In genomic region chr12:98154850-98155249, GRCh38 we compare ENCODE assay signal across 9 cellular contexts.
DNase-seq lines count a peak whose midpoint lies in the region; ATAC-seq and TF ChIP-seq lines count a peak whose summit lies in the region.
"Had no signal": no experiment of that assay in that cellular context is flagged by ENCODE, and none has a peak within 500 bp of the region (broad histone marks: within the 10 kb centered on the region; RNA-seq: fewer than 3 reads in every experiment).

No MANE protein-coding gene starts in this region.

- H3K9me3 ChIP-seq in MM.1S (replicated peaks; ENCODE audit: insufficient read depth, low read length) = no peaks in the 10 kb centered on the region
- H3K9me3 ChIP-seq: Peyer's patch had no signal

- no peak overlapping the region for H3K27ac Mint-ChIP-seq in activated CD4-positive, alpha-beta T cell treated with anti-CD3 and anti-CD28 coated beads, Interleukin-2, amount 10 ng/mL, durations not matched to agents 24 days and 14 days
- H3K27ac Mint-ChIP-seq in activated naive CD4-positive, alpha-beta T cell treated with anti-CD3 and anti-CD28 coated beads, Interleukin-2, amount 50 U/mL, for 72 hours = no peak overlapping the region

- H2AFZ ChIP-seq in MM.1S (ENCODE audit: low read length) = no peak overlapping the region

- no peaks in the 10 kb centered on the region for H3K4me1 ChIP-seq in MM.1S (ENCODE audit: low read length)
- H3K4me1 ChIP-seq: Peyer's patch had no signal

- no peaks in the 10 kb centered on the region for H3K36me3 Mint-ChIP-seq in activated CD4-positive, alpha-beta T cell treated with anti-CD3 and anti-CD28 coated beads, Interleukin-2, amount 10 ng/mL, durations not matched to agents 24 days and 14 days (ENCODE audit: low read depth)
- H3K36me3 Mint-ChIP-seq in activated naive CD4-positive, alpha-beta T cell treated with anti-CD3 and anti-CD28 coated beads, Interleukin-2, amount 50 U/mL, for 72 hours = no peaks in the 10 kb centered on the region

- TF ChIP-seq CTCF in 22Rv1 (IDR thresholded peaks at IDR 0.05) (peak; percentile 78), MM.1S (IDR thresholded peaks at IDR 0.05; ENCODE audit: low read length) (peak; percentile 17; the same call in 1 of the 2 replicates)

- H3K27ac ChIP-seq in 22Rv1 (no peak overlapping the region), MM.1S (ENCODE audit: low read length) (no peak overlapping the region)
- H3K27ac ChIP-seq: Peyer's patch had no signal

- H3K79me2 ChIP-seq in MM.1S (ENCODE audit: low read length) = no peaks in the 10 kb centered on the region

- intact Hi-C loops in activated CD4-positive, alpha-beta T cell treated with anti-CD3 and anti-CD28 coated beads, Interleukin-2, amount 10 ng/mL, durations not matched to agents 24 days and 14 days (cut with micrococcal nuclease) = no loop called here

- H3K4me1 Mint-ChIP-seq in activated CD4-positive, alpha-beta T cell treated with anti-CD3 and anti-CD28 coated beads, Interleukin-2, amount 10 ng/mL, durations not matched to agents 24 days and 14 days = no peaks in the 10 kb centered on the region

- H3K4me3 Mint-ChIP-seq in activated CD4-positive, alpha-beta T cell treated with anti-CD3 and anti-CD28 coated beads, Interleukin-2, amount 10 ng/mL, durations not matched to agents 24 days and 14 days = no peak overlapping the region

- H3F3A ChIP-seq in MM.1S (ENCODE audit: insufficient read depth, low read length) = no peaks in the 10 kb centered on the region

- H3K9ac ChIP-seq in MM.1S (ENCODE audit: low read length) = no peak overlapping the region

- H3K9me2 ChIP-seq in MM.1S (replicated peaks; ENCODE audit: insufficient read depth, low read length) = no peaks in the 10 kb centered on the region

- no peaks in the 10 kb centered on the region for H4K20me1 ChIP-seq in MM.1S (ENCODE audit: insufficient read depth, low read length)

- DNase-seq in MM.1S = peak; percentile 20
- DNase-seq in OCI-M1 (lab: John Stamatoyannopoulos, UW) = peak; percentile 44
- peak; percentile 27 for DNase-seq in glomerular endothelial cell (ENCODE audit: extremely low read depth, low read depth, low spot score)
- DNase-seq in activated CD4-positive, alpha-beta T cell treated with anti-CD3 and anti-CD28 coated beads, Interleukin-2, amount 10 ng/mL, durations not matched to agents 24 days and 14 days = no peak
- DNase-seq in activated CD4-positive, CD25-positive, alpha-beta regulatory T cell treated with anti-CD3 and anti-CD28 coated beads, Interleukin-2, amount 50 U/mL, for 72 hours = no peak
- DNase-seq in activated naive CD4-positive, alpha-beta T cell (lab: John Stamatoyannopoulos, UW) = no peak
- DNase-seq in activated naive CD4-positive, alpha-beta T cell treated with anti-CD3 and anti-CD28 coated beads, Interleukin-2, amount 50 U/mL, for 72 hours (ENCODE audit: low spot score in 2 of 2) = no peak
- DNase-seq: Peyer's patch had no signal

- H3K27me3 Mint-ChIP-seq in activated CD4-positive, alpha-beta T cell treated with anti-CD3 and anti-CD28 coated beads, Interleukin-2, amount 10 ng/mL, durations not matched to agents 24 days and 14 days = no peaks in the 10 kb centered on the region

- H3K36me3 ChIP-seq in MM.1S (replicated peaks; ENCODE audit: insufficient read depth, low read length) = no peaks in the 10 kb centered on the region
- H3K36me3 ChIP-seq: Peyer's patch had no signal

- H3K4me2 ChIP-seq in MM.1S (ENCODE audit: low read depth, low read length) = no peak overlapping the region

- no peak for ATAC-seq in activated naive CD4-positive, alpha-beta T cell treated with anti-CD3 and anti-CD28 coated beads, Interleukin-2, amount 50 U/mL, for 72 hours

- H3K9me3 Mint-ChIP-seq in activated CD4-positive, alpha-beta T cell treated with anti-CD3 and anti-CD28 coated beads, Interleukin-2, amount 10 ng/mL, durations not matched to agents 24 days and 14 days = no peaks in the 10 kb centered on the region
- peaks cover 0 to 3% of the 10 kb centered on the region in 2 donors for H3K9me3 Mint-ChIP-seq in activated naive CD4-positive, alpha-beta T cell treated with anti-CD3 and anti-CD28 coated beads, Interleukin-2, amount 50 U/mL, for 72 hours

- no peak overlapping the region for H3K4me3 ChIP-seq in MM.1S (ENCODE audit: low read length)
- H3K4me3 ChIP-seq: Peyer's patch had no signal

- no peaks in the 10 kb centered on the region for H3K27me3 ChIP-seq in MM.1S (replicated peaks; ENCODE audit: insufficient read depth, low read length)
- H3K27me3 ChIP-seq: Peyer's patch had no signal

Comparison
In these comparisons a context has a peak if more than half of its experiments do, and no peak if none do; other contexts are left out.
1. DNase-seq: peak in MM.1S (single experiment), OCI-M1 (single experiment) and glomerular endothelial cell (single experiment); none in activated CD4-positive, alpha-beta T cell treated with anti-CD3 and anti-CD28 coated beads, Interleukin-2, amount 10 ng/mL, durations not matched to agents 24 days and 14 days (single experiment), activated CD4-positive, CD25-positive, alpha-beta regulatory T cell treated with anti-CD3 and anti-CD28 coated beads, Interleukin-2, amount 50 U/mL, for 72 hours (single experiment), activated naive CD4-positive, alpha-beta T cell (0 of 4) and activated naive CD4-positive, alpha-beta T cell treated with anti-CD3 and anti-CD28 coated beads, Interleukin-2, amount 50 U/mL, for 72 hours (0 of 2).